ENCODE assay signal across 19 cellular contexts in genomic region chr16:1542166-1542500, GRCh38. TPM values are rescaled to one million over a fixed set of nuclear protein-coding genes. Genes with fewer than 3 reads are reported as not detected.
DNase-seq lines count a peak whose midpoint lies in the region; TF ChIP-seq lines count a peak whose summit lies in the region.
"Had no signal": no experiment of that assay in that cellular context is flagged by ENCODE, and none has a peak within 500 bp of the region (broad histone marks: within the 10 kb centered on the region; RNA-seq: fewer than 3 reads in every experiment).

No MANE protein-coding gene starts in this region.

- H3K4me1 ChIP-seq in endodermal cell (ENCODE audit: control insufficient read depth, insufficient read depth, low read length) (no peaks in the 10 kb centered on the region), sigmoid colon (peaks cover 0 to 68% (median 53%) of the 10 kb centered on the region in 4 donors)
- H3K4me1 ChIP-seq in effector memory CD4-positive, alpha-beta T cell (ENCODE audit: control insufficient read depth, insufficient read depth, low read length, poor library complexity, severe bottlenecking): peaks cover 65% of the 10 kb centered on the region

- H3K4me3 ChIP-seq in endodermal cell (ENCODE audit: low read length): no peak overlapping the region
- no peak overlapping the region for H3K4me3 ChIP-seq in sigmoid colon
- H3K4me3 ChIP-seq in effector memory CD4-positive, alpha-beta T cell (ENCODE audit: insufficient read depth, low read depth, low read length, poor library complexity, severe bottlenecking): no peak overlapping the region
- H3K4me3 ChIP-seq: GM12878 had no signal

- H3K27ac ChIP-seq in RWPE1 (peak overlapping the region; percentile 86), endodermal cell (ENCODE audit: low read depth, low read length) (no peak overlapping the region), sigmoid colon (peak overlapping the region; percentile 76 to 85 (median 84))
- no peak overlapping the region for H3K27ac ChIP-seq in effector memory CD4-positive, alpha-beta T cell (ENCODE audit: insufficient read depth, low read length, poor library complexity, severe bottlenecking)

- CTCF ChIA-PET in RWPE1 (lab: Yijun Ruan, JAX): interaction anchor here (0.6 to 0.7 kb wide), 3 partner anchors 26 to 866 kb away, joined by 3 to 7 read pairs (median 3); no protein-coding TSS in a partner anchor

- no peak for TF ChIP-seq EP300 in sigmoid colon (IDR thresholded peaks at IDR 0.05)

- H3K9ac ChIP-seq in endodermal cell (ENCODE audit: extremely low read depth, low read length, poor library complexity, severe bottlenecking): no peak overlapping the region

- no peaks in the 10 kb centered on the region for H3K9me3 ChIP-seq in endodermal cell (ENCODE audit: control insufficient read depth, low read length)
- H3K9me3 ChIP-seq in sigmoid colon: no peaks in the 10 kb centered on the region
- no peaks in the 10 kb centered on the region for H3K9me3 ChIP-seq in effector memory CD4-positive, alpha-beta T cell (ENCODE audit: control insufficient read depth, low read length)

- no peaks in the 10 kb centered on the region for H3K36me3 ChIP-seq in endodermal cell (ENCODE audit: control insufficient read depth, insufficient read depth, low read length)
- peaks cover 9 to 60% (median 39%) of the 10 kb centered on the region in 4 donors for H3K36me3 ChIP-seq in sigmoid colon
- peaks cover 72% of the 10 kb centered on the region for H3K36me3 ChIP-seq in effector memory CD4-positive, alpha-beta T cell (ENCODE audit: control insufficient read depth, insufficient read depth, low read length)

- intact Hi-C loops in activated CD4-positive, alpha-beta T cell treated with anti-CD3 and anti-CD28 coated beads, Interleukin-2, amount 10 ng/mL, durations not matched to agents 24 days and 14 days (cut with micrococcal nuclease): loop anchor here (2.0 kb wide), 2 partner anchors 49 to 69 kb away; partner anchors contain the start of gene TELO2
- intact Hi-C loops in sigmoid colon (cut with DNase I): no loop called here

- TF ChIP-seq POLR2A in sigmoid colon (IDR thresholded peaks at IDR 0.05): no peak

- no peak overlapping the region for H3K4me3 Mint-ChIP-seq in activated CD4-positive, alpha-beta T cell treated with anti-CD3 and anti-CD28 coated beads, Interleukin-2, amount 10 ng/mL, durations not matched to agents 24 days and 14 days
- H3K4me3 Mint-ChIP-seq in endodermal cell: no peak overlapping the region

- TF ChIP-seq CTCF in RWPE1 (conservative IDR thresholded peaks at IDR 0.05; ENCODE audit: low read depth) (no peak), endodermal cell (conservative IDR thresholded peaks at IDR 0.05) (no peak), sigmoid colon (IDR thresholded peaks at IDR 0.05) (no peak)

- H3K4me1 Mint-ChIP-seq in activated CD4-positive, alpha-beta T cell treated with anti-CD3 and anti-CD28 coated beads, Interleukin-2, amount 10 ng/mL, durations not matched to agents 24 days and 14 days: peaks cover 44% of the 10 kb centered on the region
- no peaks in the 10 kb centered on the region for H3K4me1 Mint-ChIP-seq in endodermal cell

- no peaks in the 10 kb centered on the region for H3K27me3 Mint-ChIP-seq in activated CD4-positive, alpha-beta T cell treated with anti-CD3 and anti-CD28 coated beads, Interleukin-2, amount 10 ng/mL, durations not matched to agents 24 days and 14 days
- no peaks in the 10 kb centered on the region for H3K27me3 Mint-ChIP-seq in endodermal cell (ENCODE audit: insufficient read depth)

- POLR2A ChIA-PET in RWPE1 (lab: Yijun Ruan, JAX; ENCODE audit: low non-redundant PET): no interaction called here

- H3K27ac Mint-ChIP-seq in activated CD4-positive, alpha-beta T cell treated with anti-CD3 and anti-CD28 coated beads, Interleukin-2, amount 10 ng/mL, durations not matched to agents 24 days and 14 days: peak overlapping the region; percentile 58
- peak overlapping the region; percentile 44 for H3K27ac Mint-ChIP-seq in endodermal cell

- no peak for DNase-seq in activated CD4-positive, alpha-beta T cell treated with anti-CD3 and anti-CD28 coated beads, Interleukin-2, amount 10 ng/mL, durations not matched to agents 24 days and 14 days
- DNase-seq in activated CD4-positive, alpha-beta T cell treated with anti-CD3 and anti-CD28 coated beads for 4 hours: no peak
- DNase-seq in RWPE1 (ENCODE audit: low spot score) (no peak), endodermal cell (no peak), sigmoid colon (no peak), COLO668 (lab: John Stamatoyannopoulos, UW; ENCODE audit: unreplicated experiment) (no peak), NCI-H446 treated with DMSO at 0.1 percent for 48 hours (lab: John Stamatoyannopoulos, UW) (no peak)
- DNase-seq in effector memory CD4-positive, alpha-beta T cell: no peak
- DNase-seq: caudate nucleus, foreskin melanocyte, mesendoderm, NCI-H2081 treated with DMSO at 0.1 percent for 48 hours, NCI-H774, substantia nigra had no signal

- 84 to 96% methylated on average over 2 of the region's 2 CpGs for WGBS in endodermal cell (ENCODE audit: insufficient coverage in 1 of 2, insufficient read length in 1 of 2), 2 experiments
- 53 to 84% methylated on average over 2 of the region's 2 CpGs for WGBS in sigmoid colon, 2 donors

- peaks cover 41% of the 10 kb centered on the region for H3K36me3 Mint-ChIP-seq in activated CD4-positive, alpha-beta T cell treated with anti-CD3 and anti-CD28 coated beads, Interleukin-2, amount 10 ng/mL, durations not matched to agents 24 days and 14 days (ENCODE audit: low read depth)
- no peaks in the 10 kb centered on the region for H3K36me3 Mint-ChIP-seq in endodermal cell (ENCODE audit: low read depth)

- no peaks in the 10 kb centered on the region for H3K9me3 Mint-ChIP-seq in activated CD4-positive, alpha-beta T cell treated with anti-CD3 and anti-CD28 coated beads, Interleukin-2, amount 10 ng/mL, durations not matched to agents 24 days and 14 days
- H3K9me3 Mint-ChIP-seq in endodermal cell: no peaks in the 10 kb centered on the region

- H3K27me3 ChIP-seq in endodermal cell (ENCODE audit: control insufficient read depth, insufficient read depth, low read length, poor library complexity, severe bottlenecking) (no peaks in the 10 kb centered on the region), sigmoid colon (no peaks in the 10 kb centered on the region)
- no peaks in the 10 kb centered on the region for H3K27me3 ChIP-seq in effector memory CD4-positive, alpha-beta T cell (replicated peaks; ENCODE audit: control insufficient read depth, insufficient read depth, low read length, poor library complexity, severe bottlenecking)

RNA-seq across cellular contexts. Expression of gene TMEM204, which starts 8.7 kb away (rescaled TPM):
- total RNA-seq in activated CD4-positive, alpha-beta T cell treated with anti-CD3 and anti-CD28 coated beads, Interleukin-2, amount 10 ng/mL, durations not matched to agents 24 days and 14 days: 19.9 and 20.8 TPM in 2 replicates
- total RNA-seq in endodermal cell (not detected), sigmoid colon (10 to 100 TPM; 38.0 to 46.0 (median 42.3) TPM)
- polyA plus RNA-seq in endodermal cell (2013, experiment 1 of 2): 0.32 TPM
- polyA plus RNA-seq in endodermal cell (2013, experiment 2 of 2): 0.66 TPM
- 10 to 100 TPM in 2 of 3 donors, 1 to 10 TPM in 1; 2.5 to 16.2 (median 15.7) TPM for polyA plus RNA-seq in sigmoid colon
- total RNA-seq: A673, MCF 10A had no signal

RNA-seq across cellular contexts. Expression of gene TELO2, which starts 49.0 kb away (rescaled TPM):
- 91.4 and 101 TPM in 2 replicates for total RNA-seq in activated CD4-positive, alpha-beta T cell treated with anti-CD3 and anti-CD28 coated beads, Interleukin-2, amount 10 ng/mL, durations not matched to agents 24 days and 14 days
- total RNA-seq in endodermal cell: 10 to 100 TPM; 85.0 to 91.7 TPM
- 41.8 TPM for polyA plus RNA-seq in endodermal cell (2013, experiment 1 of 2)
- polyA plus RNA-seq in endodermal cell (2013, experiment 2 of 2): 36.9 TPM
- 10 to 100 TPM; 12.5 to 31.3 (median 18.1) TPM for total RNA-seq in sigmoid colon
- 10 to 100 TPM; 10.4 to 60.3 (median 12.0) TPM for polyA plus RNA-seq in sigmoid colon

RNA-seq across cellular contexts. Expression of gene PTX4, which starts 53.4 kb away (rescaled TPM):
- total RNA-seq in activated CD4-positive, alpha-beta T cell treated with anti-CD3 and anti-CD28 coated beads, Interleukin-2, amount 10 ng/mL, durations not matched to agents 24 days and 14 days: not detected in 2 replicates
- total RNA-seq in endodermal cell (not detected), sigmoid colon (not detected)
- polyA plus RNA-seq in endodermal cell (2013, experiment 1 of 2): not detected
- not detected for polyA plus RNA-seq in endodermal cell (2013, experiment 2 of 2)
- not detected for polyA plus RNA-seq in sigmoid colon
- total RNA-seq: A673, GM12878, H7, MCF 10A, omental fat pad had no signal
- polyA plus RNA-seq: GM12878 had no signal

Comparison
In these comparisons a context has a peak if more than half of its experiments do, and no peak if none do; other contexts are left out.
1. H3K27ac ChIP-seq: peak in RWPE1 (single experiment) and sigmoid colon (4 of 4); none in endodermal cell (single experiment) and effector memory CD4-positive, alpha-beta T cell (single experiment).
2. RNA of gene TMEM204, which starts 8.7 kb away (total RNA-seq): 38.0 to 46.0 TPM in sigmoid colon and 19.9 to 20.8 TPM in activated CD4-positive, alpha-beta T cell treated with anti-CD3 and anti-CD28 coated beads, Interleukin-2, amount 10 ng/mL, durations not matched to agents 24 days and 14 days; not detected in endodermal cell; every median in the first group is over 10 times any median in the second.